22 cellular contexts compared by ENCODE assay signal in genomic region chr3:12544652-12545472, GRCh38. TPM values are rescaled to one million over a fixed set of nuclear protein-coding genes. Genes with fewer than 3 reads are reported as not detected.
DNase-seq lines count a peak whose midpoint lies in the region; ATAC-seq, FAIRE-seq and TF ChIP-seq lines count a peak whose summit lies in the region.
"Had no signal": no experiment of that assay in that cellular context is flagged by ENCODE, and none has a peak within 500 bp of the region (broad histone marks: within the 10 kb centered on the region; RNA-seq: fewer than 3 reads in every experiment).

No MANE protein-coding gene starts in this region.

- BruUV-seq in Caco-2 (replicated peaks; lab: Mats Ljungman, UMichigan) (TSS peak; percentile 90), Panc1 (replicated peaks; lab: Mats Ljungman, UMichigan) (no TSS peak)

- H3K4me3 ChIP-seq in Caco-2 (ENCODE audit: low read depth, low read length) (peak overlapping the region; percentile 45), Panc1 (ENCODE audit: low read depth in 2 of 2, low read length in 2 of 2) (no peak overlapping the region), epithelial cell of esophagus (ENCODE audit: low read length) (peak overlapping the region; percentile 64), muscle layer of duodenum (ENCODE audit: low read depth in 1 of 2, low read length in 2 of 2) (peak overlapping the region in 1 of 2 donors; percentile 14)

- peak; percentile 55; the same call in 1 of the 2 replicates for ATAC-seq in Panc1
- ATAC-seq: stimulated activated naive B cell treated with anti-CD40 and anti-IgM and Interleukin-4, amounts not matched to agents 10 μg/mL and 1 μg/mL and 100 μg/mL, for 72 hours had no signal

- H3K36me3 Mint-ChIP-seq in Caco-2 (ENCODE audit: insufficient read depth, unreplicated experiment): no peaks in the 10 kb centered on the region

- no peak for TF ChIP-seq POLR2A in erythroblast (IDR thresholded peaks at IDR 0.05; ENCODE audit: low read length)

- no peaks in the 10 kb centered on the region for H3K27me3 Mint-ChIP-seq in Caco-2 (ENCODE audit: insufficient read depth, unreplicated experiment)

- no peak for DNase-seq in Caco-2
- DNase-seq in Panc1 (ENCODE audit: low read depth, low spot score): no peak
- DNase-seq in epithelial cell of esophagus (ENCODE audit: low read depth): no peak
- DNase-seq in OCI-M2 (lab: John Stamatoyannopoulos, UW; ENCODE audit: unreplicated experiment): no peak
- DNase-seq in erythroblast (lab: John Stamatoyannopoulos, UW): no peak
- DNase-seq in T-helper 1 cell: no peak
- DNase-seq in D721Med (ENCODE audit: insufficient read length, low spot score): no peak
- DNase-seq: activated CD8-positive, alpha-beta memory T cell treated with anti-CD3 and anti-CD28 coated beads, Interleukin-2, amount 50 U/mL, for 4 hours; activated gamma-delta T cell treated with Interleukin-2 at 50 U/mL for 16 hours; aorta; head of caudate nucleus; NCI-H1417; NK-92 treated with Interleukin-12 subunit alpha and Interleukin-12 subunit beta, amount 100 ng/mL, for 24 hours; posterior cingulate gyrus; SHP77; stimulated activated naive B cell treated with anti-CD40 and anti-IgM and Interleukin-4, amounts not matched to agents 10 μg/mL and 1 μg/mL and 100 μg/mL, for 72 hours had no signal

- H3K4me1 ChIP-seq in Caco-2 (no peaks in the 10 kb centered on the region), Panc1 (ENCODE audit: control insufficient read depth, insufficient read depth, low read length) (no peaks in the 10 kb centered on the region), muscle layer of duodenum (ENCODE audit: control insufficient read depth in 1 of 2, insufficient read depth in 2 of 2, low read length in 2 of 2) (no peaks in the 10 kb centered on the region)

- POLR2A ChIA-PET in Caco-2 (lab: Charles Lee) (interaction anchor here (0.9 kb wide), 1 partner anchor 12 kb away, joined by 3 read pairs; the partner anchor contains the start of gene MKRN2), Panc1 (lab: Charles Lee) (interaction anchor here (0.6 kb wide), 1 partner anchor 258 kb away, joined by 3 read pairs; no protein-coding TSS in a partner anchor)

- H3K27ac Mint-ChIP-seq in Caco-2 (ENCODE audit: unreplicated experiment): peak overlapping the region; percentile 73
- H3K27ac Mint-ChIP-seq: dendritic cell treated with granulocyte-macrophage colony-stimulating factor and Interleukin-4, amounts not matched to agents 40 ng/mL and 50 ng/mL, for 4 days; stimulated activated naive B cell treated with anti-CD40 and anti-IgM and Interleukin-4, amounts not matched to agents 10 μg/mL and 1 μg/mL and 100 μg/mL, for 72 hours had no signal

- H3K4me1 Mint-ChIP-seq in Caco-2 (ENCODE audit: low read depth, unreplicated experiment): no peaks in the 10 kb centered on the region
- H3K4me1 Mint-ChIP-seq: stimulated activated naive B cell treated with anti-CD40 and anti-IgM and Interleukin-4, amounts not matched to agents 10 μg/mL and 1 μg/mL and 100 μg/mL, for 72 hours had no signal

- TF ChIP-seq CTCF in Caco-2 (IDR thresholded peaks at IDR 0.05; ENCODE audit: insufficient read depth in 1 of 2, low read depth in 1 of 2, low read length in 1 of 2, severe bottlenecking in 1 of 2, unreplicated experiment in 1 of 2) (no peak), Panc1 (IDR thresholded peaks at IDR 0.05) (no peak), epithelial cell of esophagus (IDR thresholded peaks at IDR 0.05; ENCODE audit: insufficient read depth, low read depth, low read length, missing control alignments) (no peak), D721Med (IDR thresholded peaks at IDR 0.05; ENCODE audit: insufficient read depth, missing control alignments) (no peak)

- H3K36me3 ChIP-seq in Caco-2 (ENCODE audit: control insufficient read depth, insufficient read depth, low read length): no peaks in the 10 kb centered on the region
- no peaks in the 10 kb centered on the region for H3K36me3 ChIP-seq in Panc1 (ENCODE audit: control insufficient read depth, insufficient read depth, low read length)
- H3K36me3 ChIP-seq in muscle layer of duodenum (ENCODE audit: control insufficient read depth in 1 of 2, insufficient read depth in 2 of 2, low read length in 2 of 2): peaks cover 0 to 6% of the 10 kb centered on the region in 2 donors

- intact Hi-C loops in Caco-2 (cut with micrococcal nuclease; ENCODE audit: unreplicated experiment): loop anchor here (2.0 kb wide), 1 partner anchor 406 kb away; no protein-coding TSS in a partner anchor
- intact Hi-C loops in Panc1 (cut with micrococcal nuclease; ENCODE audit: unreplicated experiment): no loop called here

- H3K9me3 ChIP-seq in Caco-2: no peaks in the 10 kb centered on the region
- H3K9me3 ChIP-seq in Panc1 (ENCODE audit: control insufficient read depth, insufficient read depth, low read depth, low read length): no peaks in the 10 kb centered on the region
- no peaks in the 10 kb centered on the region for H3K9me3 ChIP-seq in muscle layer of duodenum (ENCODE audit: control insufficient read depth in 1 of 2, low read length in 2 of 2)

- H3K27me3 ChIP-seq in Caco-2 (replicated peaks; ENCODE audit: control insufficient read depth, insufficient read depth, low read length): no peaks in the 10 kb centered on the region
- H3K27me3 ChIP-seq in Panc1 (ENCODE audit: control insufficient read depth, insufficient read depth, low read length): no peaks in the 10 kb centered on the region
- H3K27me3 ChIP-seq in muscle layer of duodenum (ENCODE audit: low read depth, low read length): no peaks in the 10 kb centered on the region

- CTCF ChIA-PET in Caco-2 (lab: Charles Lee) (no interaction called here), Panc1 (lab: Charles Lee) (no interaction called here)

- FAIRE-seq in D721Med (lab: Jason Lieb, UNC): no peak

- no peaks in the 10 kb centered on the region for H3K9me3 Mint-ChIP-seq in Caco-2 (ENCODE audit: unreplicated experiment)
- H3K9me3 Mint-ChIP-seq: dendritic cell treated with granulocyte-macrophage colony-stimulating factor and Interleukin-4, amounts not matched to agents 40 ng/mL and 50 ng/mL, for 4 days; stimulated activated naive B cell treated with anti-CD40 and anti-IgM and Interleukin-4, amounts not matched to agents 10 μg/mL and 1 μg/mL and 100 μg/mL, for 72 hours had no signal

- no peak overlapping the region for H3K27ac ChIP-seq in Panc1 (ENCODE audit: low read length)
- peak overlapping the region; percentile 28 for H3K27ac ChIP-seq in muscle layer of duodenum (ENCODE audit: low read length)
- H3K27ac ChIP-seq: KMS-11 had no signal

- H3K4me3 Mint-ChIP-seq in Caco-2 (ENCODE audit: unreplicated experiment): peak overlapping the region; percentile 74
- H3K4me3 Mint-ChIP-seq: dendritic cell treated with granulocyte-macrophage colony-stimulating factor and Interleukin-4, amounts not matched to agents 40 ng/mL and 50 ng/mL, for 4 days; stimulated activated naive B cell treated with anti-CD40 and anti-IgM and Interleukin-4, amounts not matched to agents 10 μg/mL and 1 μg/mL and 100 μg/mL, for 72 hours had no signal

- in situ Hi-C loops in Panc1 (cut with HindIII; ENCODE audit: low pct_unique_long_range_greater_than_20kb, low sequenced_read_pairs): no loop called here

RNA-seq across cellular contexts. Expression of gene MKRN2OS, which starts 0.4 kb away (rescaled TPM):
- total RNA-seq in Caco-2 (2022) (1.6 and 1.7 TPM in 2 replicates), Panc1 (2021; ENCODE audit: unreplicated experiment) (not detected)
- polyA plus RNA-seq in Panc1 (2012; ENCODE audit: insufficient read length): 0.24 TPM
- total RNA-seq: aorta; mononuclear cell; T-helper 2 cell treated with Interferon-gamma antibody and Interleukin-4, amounts not matched to agents 100 ng/mL and 5 ng/mL, for 36 hours; urinary bladder had no signal

RNA-seq across cellular contexts. Expression of gene MKRN2, which starts 12.0 kb away (rescaled TPM):
- total RNA-seq in Caco-2 (2022): 22.4 and 25.2 TPM in 2 replicates
- total RNA-seq in Panc1 (2021; ENCODE audit: unreplicated experiment): 19.4 TPM
- 20.6 TPM for polyA plus RNA-seq in Panc1 (2012; ENCODE audit: insufficient read length)

Comparison
In these comparisons a context has a peak if more than half of its experiments do, and no peak if none do; other contexts are left out.
1. H3K4me3 ChIP-seq: peak in Caco-2 (single experiment) and epithelial cell of esophagus (single experiment); none in Panc1 (0 of 2).